Comparison of ENCODE assay signal across 1 cellular context in the genomic region with DNA sequence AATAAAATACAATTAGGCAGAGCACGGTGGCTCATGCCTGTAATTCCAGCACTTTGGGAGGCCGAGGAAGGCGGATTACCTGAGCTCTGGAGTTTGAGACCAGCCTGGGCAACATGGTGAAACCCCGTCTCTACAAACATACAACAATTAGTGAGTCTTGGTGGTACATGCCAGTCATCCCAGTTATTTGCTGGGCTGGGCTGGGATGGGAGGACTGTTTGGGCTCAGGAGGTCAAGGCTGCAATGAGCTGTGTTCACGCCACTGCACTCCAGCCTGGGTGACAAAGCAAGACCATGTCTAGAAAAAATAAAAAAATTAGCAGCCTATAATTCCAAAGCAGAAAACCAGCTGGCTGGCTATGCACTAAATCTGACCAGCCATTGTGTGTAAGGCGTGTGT.
A peak's percentile ranks its signal among the peaks of the same experiment; 100 is the strongest.
TF ChIP-seq lines count a peak whose summit lies in the region.

No MANE protein-coding gene starts in this region.

TF ChIP-seq in HepG2, 621 proteins besides CTCF, POLR2A, EP300 and RAD21 (continued from another document and continues in another):
- TF ChIP-seq, protein P1, sequence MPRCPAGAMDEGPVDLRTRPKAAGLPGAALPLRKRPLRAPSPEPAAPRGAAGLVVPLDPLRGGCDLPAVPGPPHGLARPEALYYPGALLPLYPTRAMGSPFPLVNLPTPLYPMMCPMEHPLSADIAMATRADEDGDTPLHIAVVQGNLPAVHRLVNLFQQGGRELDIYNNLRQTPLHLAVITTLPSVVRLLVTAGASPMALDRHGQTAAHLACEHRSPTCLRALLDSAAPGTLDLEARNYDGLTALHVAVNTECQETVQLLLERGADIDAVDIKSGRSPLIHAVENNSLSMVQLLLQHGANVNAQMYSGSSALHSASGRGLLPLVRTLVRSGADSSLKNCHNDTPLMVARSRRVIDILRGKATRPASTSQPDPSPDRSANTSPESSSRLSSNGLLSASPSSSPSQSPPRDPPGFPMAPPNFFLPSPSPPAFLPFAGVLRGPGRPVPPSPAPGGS (CRISPR knock-in tag; IDR thresholded peaks at IDR 0.05), result no peak
- TF ChIP-seq PCBP2 (optimal IDR thresholded peaks at IDR 0.05; ENCODE audit: low read depth, low read length, poor library complexity, severe bottlenecking), result no peak
- TF ChIP-seq TP53 (CRISPR knock-in tag; conservative IDR thresholded peaks at IDR 0.05), result no peak
- no peak for TF ChIP-seq ZNF432 (CRISPR knock-in tag; IDR thresholded peaks at IDR 0.05; ENCODE audit: borderline replicate concordance)
- no peak for TF ChIP-seq SMAD9 (CRISPR knock-in tag; IDR thresholded peaks at IDR 0.05)
- no peak for TF ChIP-seq HMG20B (CRISPR knock-in tag; conservative IDR thresholded peaks at IDR 0.05)
- TF ChIP-seq, protein P2, sequence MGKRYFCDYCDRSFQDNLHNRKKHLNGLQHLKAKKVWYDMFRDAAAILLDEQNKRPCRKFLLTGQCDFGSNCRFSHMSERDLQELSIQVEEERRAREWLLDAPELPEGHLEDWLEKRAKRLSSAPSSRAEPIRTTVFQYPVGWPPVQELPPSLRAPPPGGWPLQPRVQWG (CRISPR knock-in tag; IDR thresholded peaks at IDR 0.05; ENCODE audit: borderline replicate concordance, low read depth), result no peak
- TF ChIP-seq AHR (CRISPR knock-in tag; IDR thresholded peaks at IDR 0.05), result no peak
- no peak for TF ChIP-seq BHLHE40 (IDR thresholded peaks at IDR 0.05; ENCODE audit: low read length)
- TF ChIP-seq NFIB (CRISPR knock-in tag; IDR thresholded peaks at IDR 0.05; ENCODE audit: borderline replicate concordance), result no peak
- TF ChIP-seq, protein P3, sequence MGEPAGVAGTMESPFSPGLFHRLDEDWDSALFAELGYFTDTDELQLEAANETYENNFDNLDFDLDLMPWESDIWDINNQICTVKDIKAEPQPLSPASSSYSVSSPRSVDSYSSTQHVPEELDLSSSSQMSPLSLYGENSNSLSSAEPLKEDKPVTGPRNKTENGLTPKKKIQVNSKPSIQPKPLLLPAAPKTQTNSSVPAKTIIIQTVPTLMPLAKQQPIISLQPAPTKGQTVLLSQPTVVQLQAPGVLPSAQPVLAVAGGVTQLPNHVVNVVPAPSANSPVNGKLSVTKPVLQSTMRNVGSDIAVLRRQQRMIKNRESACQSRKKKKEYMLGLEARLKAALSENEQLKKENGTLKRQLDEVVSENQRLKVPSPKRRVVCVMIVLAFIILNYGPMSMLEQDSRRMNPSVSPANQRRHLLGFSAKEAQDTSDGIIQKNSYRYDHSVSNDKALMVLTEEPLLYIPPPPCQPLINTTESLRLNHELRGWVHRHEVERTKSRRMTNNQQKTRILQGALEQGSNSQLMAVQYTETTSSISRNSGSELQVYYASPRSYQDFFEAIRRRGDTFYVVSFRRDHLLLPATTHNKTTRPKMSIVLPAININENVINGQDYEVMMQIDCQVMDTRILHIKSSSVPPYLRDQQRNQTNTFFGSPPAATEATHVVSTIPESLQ (CRISPR knock-in tag; conservative IDR thresholded peaks at IDR 0.05), result no peak
- TF ChIP-seq TARDBP (CRISPR knock-in tag; IDR thresholded peaks at IDR 0.05), result no peak
- TF ChIP-seq ZSCAN29 (CRISPR knock-in tag; conservative IDR thresholded peaks at IDR 0.05), result no peak
- 0 out of 2 replicates have a peak, but pooled peaks have one; percentile 6 for TF ChIP-seq BCL6 (CRISPR knock-in tag; IDR thresholded peaks at IDR 0.05)
- no peak for TF ChIP-seq FLYWCH1 (CRISPR knock-in tag; IDR thresholded peaks at IDR 0.05)
- TF ChIP-seq, protein P4, sequence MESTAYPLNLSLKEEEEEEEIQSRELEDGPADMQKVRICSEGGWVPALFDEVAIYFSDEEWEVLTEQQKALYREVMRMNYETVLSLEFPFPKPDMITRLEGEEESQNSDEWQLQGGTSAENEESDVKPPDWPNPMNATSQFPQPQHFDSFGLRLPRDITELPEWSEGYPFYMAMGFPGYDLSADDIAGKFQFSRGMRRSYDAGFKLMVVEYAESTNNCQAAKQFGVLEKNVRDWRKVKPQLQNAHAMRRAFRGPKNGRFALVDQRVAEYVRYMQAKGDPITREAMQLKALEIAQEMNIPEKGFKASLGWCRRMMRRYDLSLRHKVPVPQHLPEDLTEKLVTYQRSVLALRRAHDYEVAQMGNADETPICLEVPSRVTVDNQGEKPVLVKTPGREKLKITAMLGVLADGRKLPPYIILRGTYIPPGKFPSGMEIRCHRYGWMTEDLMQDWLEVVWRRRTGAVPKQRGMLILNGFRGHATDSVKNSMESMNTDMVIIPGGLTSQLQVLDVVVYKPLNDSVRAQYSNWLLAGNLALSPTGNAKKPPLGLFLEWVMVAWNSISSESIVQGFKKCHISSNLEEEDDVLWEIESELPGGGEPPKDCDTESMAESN (CRISPR knock-in tag; conservative IDR thresholded peaks at IDR 0.05), result 0 out of 2 replicates have a peak, but pooled peaks have one; percentile 47
- no peak for TF ChIP-seq CHD2 (IDR thresholded peaks at IDR 0.05; ENCODE audit: low read depth, low read length)
- TF ChIP-seq TBX3 (IDR thresholded peaks at IDR 0.05; ENCODE audit: borderline replicate concordance), result peak; percentile 32; the same call in 1 of the 2 replicates
- TF ChIP-seq ZMYM3 (CRISPR knock-in tag; IDR thresholded peaks at IDR 0.05), result peak; percentile 13; the same call in 1 of the 2 replicates
- TF ChIP-seq, protein P5, sequence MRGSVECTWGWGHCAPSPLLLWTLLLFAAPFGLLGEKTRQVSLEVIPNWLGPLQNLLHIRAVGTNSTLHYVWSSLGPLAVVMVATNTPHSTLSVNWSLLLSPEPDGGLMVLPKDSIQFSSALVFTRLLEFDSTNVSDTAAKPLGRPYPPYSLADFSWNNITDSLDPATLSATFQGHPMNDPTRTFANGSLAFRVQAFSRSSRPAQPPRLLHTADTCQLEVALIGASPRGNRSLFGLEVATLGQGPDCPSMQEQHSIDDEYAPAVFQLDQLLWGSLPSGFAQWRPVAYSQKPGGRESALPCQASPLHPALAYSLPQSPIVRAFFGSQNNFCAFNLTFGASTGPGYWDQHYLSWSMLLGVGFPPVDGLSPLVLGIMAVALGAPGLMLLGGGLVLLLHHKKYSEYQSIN (CRISPR knock-in tag; IDR thresholded peaks at IDR 0.05; ENCODE audit: borderline replicate concordance), result no peak
- TF ChIP-seq, protein P6, sequence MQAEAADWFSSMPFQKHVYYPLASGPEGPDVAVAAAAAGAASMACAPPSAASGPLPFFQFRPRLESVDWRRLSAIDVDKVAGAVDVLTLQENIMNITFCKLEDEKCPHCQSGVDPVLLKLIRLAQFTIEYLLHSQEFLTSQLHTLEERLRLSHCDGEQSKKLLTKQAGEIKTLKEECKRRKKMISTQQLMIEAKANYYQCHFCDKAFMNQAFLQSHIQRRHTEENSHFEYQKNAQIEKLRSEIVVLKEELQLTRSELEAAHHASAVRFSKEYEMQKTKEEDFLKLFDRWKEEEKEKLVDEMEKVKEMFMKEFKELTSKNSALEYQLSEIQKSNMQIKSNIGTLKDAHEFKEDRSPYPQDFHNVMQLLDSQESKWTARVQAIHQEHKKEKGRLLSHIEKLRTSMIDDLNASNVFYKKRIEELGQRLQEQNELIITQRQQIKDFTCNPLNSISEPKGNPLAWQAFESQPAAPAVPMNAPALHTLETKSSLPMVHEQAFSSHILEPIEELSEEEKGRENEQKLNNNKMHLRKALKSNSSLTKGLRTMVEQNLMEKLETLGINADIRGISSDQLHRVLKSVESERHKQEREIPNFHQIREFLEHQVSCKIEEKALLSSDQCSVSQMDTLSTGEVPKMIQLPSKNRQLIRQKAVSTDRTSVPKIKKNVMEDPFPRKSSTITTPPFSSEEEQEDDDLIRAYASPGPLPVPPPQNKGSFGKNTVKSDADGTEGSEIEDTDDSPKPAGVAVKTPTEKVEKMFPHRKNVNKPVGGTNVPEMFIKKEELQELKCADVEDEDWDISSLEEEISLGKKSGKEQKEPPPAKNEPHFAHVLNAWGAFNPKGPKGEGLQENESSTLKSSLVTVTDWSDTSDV (CRISPR knock-in tag; IDR thresholded peaks at IDR 0.05), result no peak
- no peak for TF ChIP-seq SALL2 (CRISPR knock-in tag; IDR thresholded peaks at IDR 0.05)
- TF ChIP-seq KAT8 (CRISPR knock-in tag; IDR thresholded peaks at IDR 0.05), result no peak
- TF ChIP-seq SALL1 (CRISPR knock-in tag; IDR thresholded peaks at IDR 0.05), result peak; percentile 76
- no peak for TF ChIP-seq CBX2 (IDR thresholded peaks at IDR 0.05; ENCODE audit: low read depth, low read length)
- TF ChIP-seq CBX2 (CRISPR knock-in tag; IDR thresholded peaks at IDR 0.05; ENCODE audit: low read depth), result no peak
- TF ChIP-seq ZNF607 (CRISPR knock-in tag; IDR thresholded peaks at IDR 0.05; ENCODE audit: borderline replicate concordance), result no peak
- no peak for TF ChIP-seq ZFX (CRISPR knock-in tag; IDR thresholded peaks at IDR 0.05; ENCODE audit: low read depth)
- TF ChIP-seq, protein P7, sequence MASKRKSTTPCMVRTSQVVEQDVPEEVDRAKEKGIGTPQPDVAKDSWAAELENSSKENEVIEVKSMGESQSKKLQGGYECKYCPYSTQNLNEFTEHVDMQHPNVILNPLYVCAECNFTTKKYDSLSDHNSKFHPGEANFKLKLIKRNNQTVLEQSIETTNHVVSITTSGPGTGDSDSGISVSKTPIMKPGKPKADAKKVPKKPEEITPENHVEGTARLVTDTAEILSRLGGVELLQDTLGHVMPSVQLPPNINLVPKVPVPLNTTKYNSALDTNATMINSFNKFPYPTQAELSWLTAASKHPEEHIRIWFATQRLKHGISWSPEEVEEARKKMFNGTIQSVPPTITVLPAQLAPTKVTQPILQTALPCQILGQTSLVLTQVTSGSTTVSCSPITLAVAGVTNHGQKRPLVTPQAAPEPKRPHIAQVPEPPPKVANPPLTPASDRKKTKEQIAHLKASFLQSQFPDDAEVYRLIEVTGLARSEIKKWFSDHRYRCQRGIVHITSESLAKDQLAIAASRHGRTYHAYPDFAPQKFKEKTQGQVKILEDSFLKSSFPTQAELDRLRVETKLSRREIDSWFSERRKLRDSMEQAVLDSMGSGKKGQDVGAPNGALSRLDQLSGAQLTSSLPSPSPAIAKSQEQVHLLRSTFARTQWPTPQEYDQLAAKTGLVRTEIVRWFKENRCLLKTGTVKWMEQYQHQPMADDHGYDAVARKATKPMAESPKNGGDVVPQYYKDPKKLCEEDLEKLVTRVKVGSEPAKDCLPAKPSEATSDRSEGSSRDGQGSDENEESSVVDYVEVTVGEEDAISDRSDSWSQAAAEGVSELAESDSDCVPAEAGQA (IDR thresholded peaks at IDR 0.05; ENCODE audit: low read depth), result no peak
- TF ChIP-seq, protein P7 (CRISPR knock-in tag; IDR thresholded peaks at IDR 0.05; ENCODE audit: borderline replicate concordance), result no peak
- no peak for TF ChIP-seq HOXA7 (CRISPR knock-in tag; IDR thresholded peaks at IDR 0.05)
- no peak for TF ChIP-seq RXRB (CRISPR knock-in tag; IDR thresholded peaks at IDR 0.05; ENCODE audit: borderline replicate concordance)
- peak; percentile 53; the same call in 1 of the 2 replicates for TF ChIP-seq HOXA3 (CRISPR knock-in tag; IDR thresholded peaks at IDR 0.05)
- TF ChIP-seq, protein P8, sequence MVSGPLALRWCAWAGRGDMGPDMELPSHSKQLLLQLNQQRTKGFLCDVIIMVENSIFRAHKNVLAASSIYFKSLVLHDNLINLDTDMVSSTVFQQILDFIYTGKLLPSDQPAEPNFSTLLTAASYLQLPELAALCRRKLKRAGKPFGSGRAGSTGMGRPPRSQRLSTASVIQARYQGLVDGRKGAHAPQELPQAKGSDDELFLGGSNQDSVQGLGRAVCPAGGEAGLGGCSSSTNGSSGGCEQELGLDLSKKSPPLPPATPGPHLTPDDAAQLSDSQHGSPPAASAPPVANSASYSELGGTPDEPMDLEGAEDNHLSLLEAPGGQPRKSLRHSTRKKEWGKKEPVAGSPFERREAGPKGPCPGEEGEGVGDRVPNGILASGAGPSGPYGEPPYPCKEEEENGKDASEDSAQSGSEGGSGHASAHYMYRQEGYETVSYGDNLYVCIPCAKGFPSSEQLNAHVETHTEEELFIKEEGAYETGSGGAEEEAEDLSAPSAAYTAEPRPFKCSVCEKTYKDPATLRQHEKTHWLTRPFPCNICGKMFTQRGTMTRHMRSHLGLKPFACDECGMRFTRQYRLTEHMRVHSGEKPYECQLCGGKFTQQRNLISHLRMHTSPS (CRISPR knock-in tag; IDR thresholded peaks at IDR 0.05; ENCODE audit: low read depth), result peak; percentile 89
- TF ChIP-seq, protein P9, sequence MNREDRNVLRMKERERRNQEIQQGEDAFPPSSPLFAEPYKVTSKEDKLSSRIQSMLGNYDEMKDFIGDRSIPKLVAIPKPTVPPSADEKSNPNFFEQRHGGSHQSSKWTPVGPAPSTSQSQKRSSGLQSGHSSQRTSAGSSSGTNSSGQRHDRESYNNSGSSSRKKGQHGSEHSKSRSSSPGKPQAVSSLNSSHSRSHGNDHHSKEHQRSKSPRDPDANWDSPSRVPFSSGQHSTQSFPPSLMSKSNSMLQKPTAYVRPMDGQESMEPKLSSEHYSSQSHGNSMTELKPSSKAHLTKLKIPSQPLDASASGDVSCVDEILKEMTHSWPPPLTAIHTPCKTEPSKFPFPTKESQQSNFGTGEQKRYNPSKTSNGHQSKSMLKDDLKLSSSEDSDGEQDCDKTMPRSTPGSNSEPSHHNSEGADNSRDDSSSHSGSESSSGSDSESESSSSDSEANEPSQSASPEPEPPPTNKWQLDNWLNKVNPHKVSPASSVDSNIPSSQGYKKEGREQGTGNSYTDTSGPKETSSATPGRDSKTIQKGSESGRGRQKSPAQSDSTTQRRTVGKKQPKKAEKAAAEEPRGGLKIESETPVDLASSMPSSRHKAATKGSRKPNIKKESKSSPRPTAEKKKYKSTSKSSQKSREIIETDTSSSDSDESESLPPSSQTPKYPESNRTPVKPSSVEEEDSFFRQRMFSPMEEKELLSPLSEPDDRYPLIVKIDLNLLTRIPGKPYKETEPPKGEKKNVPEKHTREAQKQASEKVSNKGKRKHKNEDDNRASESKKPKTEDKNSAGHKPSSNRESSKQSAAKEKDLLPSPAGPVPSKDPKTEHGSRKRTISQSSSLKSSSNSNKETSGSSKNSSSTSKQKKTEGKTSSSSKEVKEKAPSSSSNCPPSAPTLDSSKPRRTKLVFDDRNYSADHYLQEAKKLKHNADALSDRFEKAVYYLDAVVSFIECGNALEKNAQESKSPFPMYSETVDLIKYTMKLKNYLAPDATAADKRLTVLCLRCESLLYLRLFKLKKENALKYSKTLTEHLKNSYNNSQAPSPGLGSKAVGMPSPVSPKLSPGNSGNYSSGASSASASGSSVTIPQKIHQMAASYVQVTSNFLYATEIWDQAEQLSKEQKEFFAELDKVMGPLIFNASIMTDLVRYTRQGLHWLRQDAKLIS (CRISPR knock-in tag; IDR thresholded peaks at IDR 0.05), result no peak
